24 cellular contexts compared by ENCODE assay signal in genomic region chr17:12800855-12801365, GRCh38. TPM values are rescaled to one million over a fixed set of nuclear protein-coding genes. Genes with fewer than 3 reads are reported as not detected.
"Had no signal": no experiment of that assay in that cellular context is flagged by ENCODE, and none has a peak within 500 bp of the region (broad histone marks: within the 10 kb centered on the region; RNA-seq: fewer than 3 reads in every experiment).

No MANE protein-coding gene starts in this region.

- DNase-seq: activated CD4-positive, alpha-beta memory T cell treated with anti-CD3 and anti-CD28 coated beads, Interleukin-2, amount 10 ng/mL, durations not matched to agents 7 days and 5 days; activated CD4-positive, alpha-beta T cell treated with anti-CD3 and anti-CD28 coated beads, Interleukin-2, amount 50 U/mL, for 1 hour; activated CD4-positive, CD25-positive, alpha-beta regulatory T cell; activated gamma-delta T cell; activated naive CD4-positive, alpha-beta T cell treated with anti-CD3 and anti-CD28 coated beads for 36 hours; activated T-cell treated with anti-CD3 and anti-CD28 coated beads for 4 hours; activated T-cell treated with anti-CD3 and anti-CD28 coated beads, Interleukin-2, amount 50 U/mL, for 48 hours; amygdala; MG63; NCI-H1105; NCI-H1436; NCI-H1694 treated with DMSO at 0.1 percent for 48 hours; NCI-H2029 treated with DMSO at 0.1 percent for 48 hours; NCI-H524; RPMI8226; T-cell; T-helper 2 cell; T1000 had no signal

- H3K4me1 Mint-ChIP-seq: activated CD4-positive, alpha-beta memory T cell treated with anti-CD3 and anti-CD28 coated beads, Interleukin-2, amount 10 ng/mL, durations not matched to agents 7 days and 5 days; activated T-helper 17 cell treated with anti-CD3 and anti-CD28 coated beads, Interleukin-2, amount 50 U/mL, for 72 hours; brain; central memory CD8-positive, alpha-beta T cell; T-cell had no signal

- H3K4me3 Mint-ChIP-seq: activated CD4-positive, alpha-beta memory T cell treated with anti-CD3 and anti-CD28 coated beads, Interleukin-2, amount 10 ng/mL, durations not matched to agents 7 days and 5 days; activated naive CD4-positive, alpha-beta T cell treated with anti-CD3 and anti-CD28 coated beads for 36 hours; activated naive CD8-positive, alpha-beta T cell; activated T-helper 17 cell treated with anti-CD3 and anti-CD28 coated beads, Interleukin-2, amount 50 U/mL, for 72 hours; brain; central memory CD8-positive, alpha-beta T cell; T-cell had no signal

- H3K9me3 ChIP-seq: MG63 had no signal

- ATAC-seq: activated T-helper 17 cell treated with anti-CD3 and anti-CD28 coated beads, Interleukin-2, amount 50 U/mL, for 72 hours; Right ventricle myocardium inferior; T-cell had no signal

- H3K27ac Mint-ChIP-seq: activated CD4-positive, alpha-beta memory T cell treated with anti-CD3 and anti-CD28 coated beads, Interleukin-2, amount 10 ng/mL, durations not matched to agents 7 days and 5 days; activated naive CD4-positive, alpha-beta T cell treated with anti-CD3 and anti-CD28 coated beads for 36 hours; activated naive CD8-positive, alpha-beta T cell; activated T-helper 17 cell treated with anti-CD3 and anti-CD28 coated beads, Interleukin-2, amount 50 U/mL, for 72 hours; brain; T-cell had no signal

- H3K27me3 ChIP-seq: MG63 had no signal

- H3K36me3 Mint-ChIP-seq: activated naive CD8-positive, alpha-beta T cell; T-cell had no signal

- H3K27ac ChIP-seq: SK-N-MC had no signal

- H3K27me3 Mint-ChIP-seq: activated CD4-positive, alpha-beta memory T cell treated with anti-CD3 and anti-CD28 coated beads, Interleukin-2, amount 10 ng/mL, durations not matched to agents 7 days and 5 days; T-cell had no signal

- H3K4me3 ChIP-seq: MG63, SK-N-MC had no signal

- H3K36me3 ChIP-seq: MG63 had no signal

RNA-seq across cellular contexts. Expression of gene ARHGAP44, which starts 11.6 kb away (rescaled TPM):
- total RNA-seq: activated CD4-positive, alpha-beta memory T cell treated with anti-CD3 and anti-CD28 coated beads, Interleukin-2, amount 10 ng/mL, durations not matched to agents 7 days and 5 days had no signal
